24 cellular contexts compared by ENCODE assay signal in the genomic region with DNA sequence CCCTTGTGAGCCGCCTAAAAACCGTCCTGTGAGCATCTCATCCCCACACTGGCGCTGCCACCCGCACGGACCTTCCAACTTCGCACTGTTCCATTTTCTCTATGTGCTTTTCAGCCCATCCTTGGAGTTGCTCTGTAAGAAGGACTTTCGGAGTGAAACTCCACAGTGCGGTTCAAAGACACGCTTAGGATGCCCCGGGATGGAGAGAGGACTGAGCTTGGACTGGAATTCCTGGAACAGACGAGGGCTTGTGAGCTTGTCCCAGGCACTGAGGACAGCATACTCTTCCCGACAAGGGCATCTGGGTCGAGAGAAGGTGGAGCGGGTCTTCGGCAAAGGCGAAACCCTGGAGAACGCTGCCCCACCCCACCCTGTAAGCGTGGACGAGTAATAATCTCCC.
A peak's percentile ranks its signal among the peaks of the same experiment; 100 is the strongest.
DNase-seq lines count a peak whose midpoint lies in the region; ATAC-seq and TF ChIP-seq lines count a peak whose summit lies in the region.
"Had no signal": no experiment of that assay in that cellular context is flagged by ENCODE, and none has a peak within 500 bp of the region (broad histone marks: within the 10 kb centered on the region; RNA-seq: fewer than 3 reads in every experiment).

No MANE protein-coding gene starts in this region.

- H3K27me3 Mint-ChIP-seq in WTC11 (ENCODE audit: low read depth) = peaks cover 82% of the 10 kb centered on the region
- H3K27me3 Mint-ChIP-seq in endodermal cell (ENCODE audit: insufficient read depth) = peaks cover 99% of the 10 kb centered on the region
- peaks cover 89% of the 10 kb centered on the region for H3K27me3 Mint-ChIP-seq in chondrocyte (ENCODE audit: low read depth)

- ATAC-seq in WTC11 = no peak
- ATAC-seq: A549, GM12878, T-helper 17 cell had no signal

- H3K9ac ChIP-seq in endodermal cell (ENCODE audit: extremely low read depth, low read length, poor library complexity, severe bottlenecking) = no peak overlapping the region
- no peak overlapping the region for H3K9ac ChIP-seq in trophoblast cell (ENCODE audit: low read length)
- H3K9ac ChIP-seq: SK-N-SH had no signal

- H3K9me3 Mint-ChIP-seq in WTC11 (no peaks in the 10 kb centered on the region), endodermal cell (peaks cover 7% of the 10 kb centered on the region), chondrocyte (ENCODE audit: low read depth) (no peaks in the 10 kb centered on the region)
- H3K9me3 Mint-ChIP-seq: activated CD4-positive, alpha-beta T cell treated with anti-CD3 and anti-CD28 coated beads, Interleukin-2, amount 10 ng/mL, durations not matched to agents 24 days and 14 days had no signal

- CTCF ChIA-PET in WTC11 (lab: Charles Lee) = interaction anchor here (0.6 to 3.8 kb wide), 5 partner anchors 10 to 914 kb away, joined by 3 to 33 read pairs (median 3); no protein-coding TSS in a partner anchor

- TF ChIP-seq CTCF in WTC11 (IDR thresholded peaks at IDR 0.05) = no peak
- no peak for TF ChIP-seq CTCF in endodermal cell (conservative IDR thresholded peaks at IDR 0.05)
- no peak for TF ChIP-seq CTCF in chondrocyte (IDR thresholded peaks at IDR 0.05)

- H3K23ac ChIP-seq in trophoblast cell (ENCODE audit: low read length) = peak overlapping the region; percentile 29

- no peak overlapping the region for H3K27ac ChIP-seq in endodermal cell (ENCODE audit: low read depth, low read length)
- H3K27ac ChIP-seq in trophoblast cell (ENCODE audit: low read depth, low read length) = no peak overlapping the region
- H3K27ac ChIP-seq: A549, esophagus squamous epithelium, upper lobe of left lung had no signal

- H3K4me1 ChIP-seq in endodermal cell (ENCODE audit: control insufficient read depth, insufficient read depth, low read length) (peaks cover 2% of the 10 kb centered on the region), trophoblast cell (ENCODE audit: control insufficient read depth in 1 of 2, insufficient read depth in 2 of 2, low read length in 2 of 2) (no peaks in the 10 kb centered on the region)

- H3K79me2 ChIP-seq in trophoblast cell (ENCODE audit: control insufficient read depth, insufficient read depth, low read length, poor library complexity) = no peaks in the 10 kb centered on the region

- no peak overlapping the region for H4K8ac ChIP-seq in trophoblast cell (ENCODE audit: low read depth, low read length)

- no peaks in the 10 kb centered on the region for H3K79me1 ChIP-seq in trophoblast cell (ENCODE audit: low read length)

- no peak overlapping the region for H3K4me2 ChIP-seq in trophoblast cell (ENCODE audit: low read length)
- H3K4me2 ChIP-seq: A549, SK-N-SH had no signal

- POLR2A ChIA-PET in WTC11 (lab: Charles Lee) = no interaction called here

- DNase-seq in ELF-1 (ENCODE audit: low read depth, low spot score) (peak; percentile 18), WTC11 (ENCODE audit: low spot score) (no peak), endodermal cell (peak; percentile 52), trophoblast cell (no peak), islet precursor cell (no peak), chondrocyte (ENCODE audit: low spot score) (no peak), H7 (no peak)
- DNase-seq in activated CD4-positive, alpha-beta T cell treated with anti-CD3 and anti-CD28 coated beads for 1 hour = no peak
- DNase-seq: activated CD4-positive, alpha-beta T cell treated with anti-CD3 and anti-CD28 coated beads, Interleukin-2, amount 10 ng/mL, durations not matched to agents 24 days and 14 days; activated naive CD4-positive, alpha-beta T cell treated with anti-CD3 and anti-CD28 coated beads, Interleukin-2, amount 50 U/mL, for 16 hours; COR-L47; DMS79; effector memory CD4-positive, alpha-beta T cell; esophagus squamous epithelium; HCEC 1CT; NCI-H2029 treated with DMSO at 0.1 percent for 48 hours; NCI-H2227 treated with DMSO at 0.1 percent for 48 hours; NCI-H748 treated with DMSO at 0.1 percent for 48 hours; SK-N-SH; T-helper 17 cell; upper lobe of left lung had no signal

- WGBS in endodermal cell (ENCODE audit: insufficient coverage in 1 of 2, insufficient read length in 1 of 2), 2 experiments = 9 to 13% methylated on average over 13 to 19 of the region's 19 CpGs
- no CpG with 5 or more reads among the region's 19 CpGs for WGBS in trophoblast cell (ENCODE audit: extremely low coverage, insufficient coverage, insufficient read length)

- H4K91ac ChIP-seq in trophoblast cell (ENCODE audit: low read depth, low read length) = no peak overlapping the region

- no peak overlapping the region for H2AFZ ChIP-seq in trophoblast cell (ENCODE audit: insufficient read depth, low read length, poor library complexity)

- H3K27me3 ChIP-seq in endodermal cell (ENCODE audit: control insufficient read depth, insufficient read depth, low read length, poor library complexity, severe bottlenecking) (peaks cover 100% of the 10 kb centered on the region), trophoblast cell (ENCODE audit: insufficient read depth, low read length) (peaks cover 48% of the 10 kb centered on the region), H7 (ENCODE audit: control insufficient read depth, insufficient read depth, low read length) (peaks cover 63% of the 10 kb centered on the region)

- H3K4me3 ChIP-seq in endodermal cell (ENCODE audit: low read length) = no peak overlapping the region
- no peak overlapping the region for H3K4me3 ChIP-seq in trophoblast cell (ENCODE audit: low read depth, low read length)
- H3K4me3 ChIP-seq in H7 (ENCODE audit: insufficient read depth, low read depth, low read length) = no peak overlapping the region
- H3K4me3 ChIP-seq: A549, GM12878, lung, upper lobe of left lung had no signal

- H2AK5ac ChIP-seq in trophoblast cell (ENCODE audit: low read length) = no peak overlapping the region

- H3K27ac Mint-ChIP-seq in WTC11 (no peak overlapping the region), endodermal cell (no peak overlapping the region), chondrocyte (ENCODE audit: unreplicated experiment) (no peak overlapping the region)
- H3K27ac Mint-ChIP-seq: activated CD4-positive, alpha-beta T cell treated with anti-CD3 and anti-CD28 coated beads, Interleukin-2, amount 10 ng/mL, durations not matched to agents 24 days and 14 days; T-helper 17 cell had no signal

- H2BK120ac ChIP-seq in trophoblast cell (ENCODE audit: insufficient read depth, low read length, poor library complexity) = no peak overlapping the region

- H3K9me3 ChIP-seq in endodermal cell (ENCODE audit: control insufficient read depth, low read length) (no peaks in the 10 kb centered on the region), trophoblast cell (ENCODE audit: insufficient read depth, low read depth, low read length) (peaks cover 2% of the 10 kb centered on the region)
- H3K9me3 ChIP-seq: A549, esophagus squamous epithelium, SK-N-SH, upper lobe of left lung had no signal

- H3K4me3 Mint-ChIP-seq in WTC11 = peak overlapping the region; percentile 54
- peak overlapping the region; percentile 20 for H3K4me3 Mint-ChIP-seq in endodermal cell
- no peak overlapping the region for H3K4me3 Mint-ChIP-seq in chondrocyte (ENCODE audit: unreplicated experiment)
- H3K4me3 Mint-ChIP-seq: activated CD4-positive, alpha-beta T cell treated with anti-CD3 and anti-CD28 coated beads, Interleukin-2, amount 10 ng/mL, durations not matched to agents 24 days and 14 days; T-helper 17 cell had no signal

- no peak overlapping the region for H2BK12ac ChIP-seq in trophoblast cell (ENCODE audit: low read length)

- H4K12ac ChIP-seq in trophoblast cell (ENCODE audit: low read depth, low read length) = no peak overlapping the region

- no peak overlapping the region for H3K4ac ChIP-seq in trophoblast cell (ENCODE audit: low read depth, low read length)

- H3K4me1 Mint-ChIP-seq in WTC11 = peaks cover 64% of the 10 kb centered on the region
- H3K4me1 Mint-ChIP-seq in endodermal cell = peaks cover 30% of the 10 kb centered on the region
- peaks cover 36% of the 10 kb centered on the region for H3K4me1 Mint-ChIP-seq in chondrocyte (ENCODE audit: low read depth)

- no peak overlapping the region for H3K18ac ChIP-seq in trophoblast cell (ENCODE audit: low read length)

- H3K14ac ChIP-seq in trophoblast cell (ENCODE audit: low read length) = no peak overlapping the region

- H3K36me3 ChIP-seq in endodermal cell (ENCODE audit: control insufficient read depth, insufficient read depth, low read length) (no peaks in the 10 kb centered on the region), trophoblast cell (ENCODE audit: control insufficient read depth in 1 of 2, insufficient read depth in 2 of 2, low read length in 2 of 2) (no peaks in the 10 kb centered on the region), H7 (replicated peaks; ENCODE audit: control insufficient read depth, insufficient read depth, low read length) (no peaks in the 10 kb centered on the region)
- H3K36me3 ChIP-seq: esophagus squamous epithelium, upper lobe of left lung had no signal

- no peak overlapping the region for H2BK5ac ChIP-seq in trophoblast cell (ENCODE audit: low read depth, low read length, poor library complexity)

- H3K36me3 Mint-ChIP-seq in WTC11 = no peaks in the 10 kb centered on the region
- no peaks in the 10 kb centered on the region for H3K36me3 Mint-ChIP-seq in endodermal cell (ENCODE audit: low read depth)
- H3K36me3 Mint-ChIP-seq in chondrocyte (ENCODE audit: low read depth) = peaks cover 2% of the 10 kb centered on the region

TF ChIP-seq in WTC11, 78 proteins besides CTCF, POLR2A, EP300 and RAD21 (continues in another document):
- TF ChIP-seq RORB (CRISPR knock-in tag; IDR thresholded peaks at IDR 0.05) (no peak), ZNF317 (CRISPR knock-in tag; IDR thresholded peaks at IDR 0.05; ENCODE audit: borderline replicate concordance, low read depth) (peak; percentile 78; the same call in 1 of the 2 replicates)

Comparison
In these comparisons a context has a peak if more than half of its experiments do, and no peak if none do; other contexts are left out.
1. DNase-seq: peak in ELF-1 (single experiment) and endodermal cell (single experiment); none in WTC11 (single experiment), trophoblast cell (0 of 2), islet precursor cell (single experiment), chondrocyte (single experiment), activated CD4-positive, alpha-beta T cell treated with anti-CD3 and anti-CD28 coated beads for 1 hour (single experiment) and H7 (single experiment).